In genomic region chr19:11383706-11384048, GRCh38 we compare ENCODE assay signal across 1 cellular context.
TF ChIP-seq lines count a peak whose summit lies in the region.

No MANE protein-coding gene starts in this region.

TF ChIP-seq in neural cell, 6 proteins besides CTCF, POLR2A, EP300 and RAD21 (continued from another document):
- no peak for TF ChIP-seq REST (IDR thresholded peaks at IDR 0.05; ENCODE audit: borderline replicate concordance)
- TF ChIP-seq SMC3 (conservative IDR thresholded peaks at IDR 0.05; ENCODE audit: poor library complexity), result no peak
- no peak for TF ChIP-seq POLR2AphosphoS5 (IDR thresholded peaks at IDR 0.05)
- no peak for TF ChIP-seq TAF1 (IDR thresholded peaks at IDR 0.05; ENCODE audit: low read depth)
